21 cellular contexts compared by ENCODE assay signal in the genomic region with DNA sequence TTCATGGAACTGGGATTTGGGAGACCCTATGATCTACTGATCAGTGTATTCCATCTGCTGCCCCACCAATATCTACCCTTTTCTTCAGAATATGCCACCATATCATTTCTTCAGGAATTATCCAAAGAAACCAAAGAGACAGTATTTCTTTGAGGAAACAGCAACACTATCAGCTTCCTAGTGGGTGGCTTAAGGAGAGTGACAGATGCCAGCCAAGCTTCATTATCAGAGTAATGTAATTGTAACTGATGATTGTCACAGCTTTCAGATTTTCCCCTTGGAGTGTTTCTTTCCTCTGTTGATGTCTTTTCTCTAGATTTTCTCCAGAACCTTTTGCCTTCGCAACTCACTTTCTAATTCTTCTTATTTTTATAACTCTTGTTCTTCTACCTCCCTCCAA.
DNase-seq lines count a peak whose midpoint lies in the region; ATAC-seq and TF ChIP-seq lines count a peak whose summit lies in the region.
"Had no signal": no experiment of that assay in that cellular context is flagged by ENCODE, and none has a peak within 500 bp of the region (broad histone marks: within the 10 kb centered on the region; RNA-seq: fewer than 3 reads in every experiment).

No MANE protein-coding gene starts in this region.

- no peak for ATAC-seq in GM23338
- no peak for ATAC-seq in Right ventricle myocardium inferior
- ATAC-seq: A549, HCT116 had no signal

- H4K20me1 ChIP-seq in GM23338 (replicated peaks; ENCODE audit: insufficient read depth) (no peaks in the 10 kb centered on the region), osteoblast (ENCODE audit: insufficient read depth, low read length) (no peaks in the 10 kb centered on the region)
- H4K20me1 ChIP-seq: BLaER1 treated with 17β-estradiol and CSF1 and Interleukin-3, amounts not matched to agents 10 nM and 100 nM had no signal

- no peak overlapping the region for H3K4me2 ChIP-seq in GM23338
- no peak overlapping the region for H3K4me2 ChIP-seq in osteoblast (ENCODE audit: insufficient read depth, low read length)
- H3K4me2 ChIP-seq: A549; BLaER1 treated with 17β-estradiol and CSF1 and Interleukin-3, amounts not matched to agents 10 nM and 100 nM had no signal

- no peak overlapping the region for H3K4me3 ChIP-seq in GM23338
- no peak overlapping the region for H3K4me3 ChIP-seq in osteoblast (ENCODE audit: insufficient read depth, low read length)
- H3K4me3 ChIP-seq: A549; BLaER1 treated with 17β-estradiol and CSF1 and Interleukin-3, amounts not matched to agents 10 nM and 100 nM had no signal

- H3K4me1 ChIP-seq in GM23338 (ENCODE audit: insufficient read depth) (peaks cover 24% of the 10 kb centered on the region), osteoblast (ENCODE audit: insufficient read depth, low read length) (no peaks in the 10 kb centered on the region)
- H3K4me1 ChIP-seq: A549; BLaER1 treated with 17β-estradiol and CSF1 and Interleukin-3, amounts not matched to agents 10 nM and 100 nM had no signal

- H3K36me3 Mint-ChIP-seq in GM23338 (ENCODE audit: low read depth) (peaks cover 11% of the 10 kb centered on the region; the same call in 2 of the 3 replicates), glutamatergic neuron (ENCODE audit: unreplicated experiment) (no peaks in the 10 kb centered on the region)
- H3K36me3 Mint-ChIP-seq: CD14-positive monocyte; CD8-positive, alpha-beta memory T cell had no signal

- no peaks in the 10 kb centered on the region for H3K79me2 ChIP-seq in GM23338 (replicated peaks; ENCODE audit: insufficient read depth)
- no peaks in the 10 kb centered on the region for H3K79me2 ChIP-seq in osteoblast (ENCODE audit: insufficient read depth, low read length)

- TF ChIP-seq CTCF in GM23338 (conservative IDR thresholded peaks at IDR 0.05; ENCODE audit: low read depth in 2 of 2): no peak
- no peak for TF ChIP-seq CTCF in glutamatergic neuron (IDR thresholded peaks at IDR 0.05; ENCODE audit: partially characterized antibody, unreplicated experiment)
- TF ChIP-seq CTCF in osteoblast (IDR thresholded peaks at IDR 0.05; ENCODE audit: extremely low read depth, low read depth, low read length): no peak

- H3K9me3 Mint-ChIP-seq in GM23338 (peaks cover 4% of the 10 kb centered on the region; the same call in 1 of the 3 replicates), glutamatergic neuron (ENCODE audit: unreplicated experiment) (no peaks in the 10 kb centered on the region)
- H3K9me3 Mint-ChIP-seq: CD4-positive, alpha-beta T cell had no signal

- H3K27me3 ChIP-seq in GM23338 (ENCODE audit: insufficient read depth) (no peaks in the 10 kb centered on the region), osteoblast (ENCODE audit: insufficient read depth, low read length) (no peaks in the 10 kb centered on the region)
- H3K27me3 ChIP-seq: BE2C; BLaER1 treated with 17β-estradiol and CSF1 and Interleukin-3, amounts not matched to agents 10 nM and 100 nM had no signal

- H3K4me3 Mint-ChIP-seq in GM23338 (no peak overlapping the region), glutamatergic neuron (ENCODE audit: unreplicated experiment) (no peak overlapping the region)
- H3K4me3 Mint-ChIP-seq: CD14-positive monocyte; CD4-positive, alpha-beta T cell; CD8-positive, alpha-beta memory T cell had no signal

- H3K4me1 Mint-ChIP-seq in GM23338 (peaks cover 19% of the 10 kb centered on the region), glutamatergic neuron (ENCODE audit: low read depth, unreplicated experiment) (no peaks in the 10 kb centered on the region)
- H3K4me1 Mint-ChIP-seq: CD14-positive monocyte; CD8-positive, alpha-beta memory T cell had no signal

- H3F3A ChIP-seq in GM23338 (replicated peaks; ENCODE audit: low read depth): no peaks in the 10 kb centered on the region

- no peak overlapping the region for H2AFZ ChIP-seq in GM23338
- no peak overlapping the region for H2AFZ ChIP-seq in osteoblast (ENCODE audit: low read length)

- H3K9me3 ChIP-seq in osteoblast (ENCODE audit: low read depth, low read length): peaks cover 3% of the 10 kb centered on the region
- H3K9me3 ChIP-seq: A549; BE2C; BLaER1 treated with 17β-estradiol and CSF1 and Interleukin-3, amounts not matched to agents 10 nM and 100 nM had no signal

- H3K36me3 ChIP-seq in GM23338 (ENCODE audit: insufficient read depth) (no peaks in the 10 kb centered on the region), osteoblast (ENCODE audit: insufficient read depth, low read length) (no peaks in the 10 kb centered on the region)
- H3K36me3 ChIP-seq: BE2C; BLaER1 treated with 17β-estradiol and CSF1 and Interleukin-3, amounts not matched to agents 10 nM and 100 nM had no signal

- H3K27ac Mint-ChIP-seq in GM23338 (peak overlapping the region; percentile 75), glutamatergic neuron (ENCODE audit: unreplicated experiment) (peak overlapping the region; percentile 20)
- H3K27ac Mint-ChIP-seq: CD14-positive monocyte; CD4-positive, alpha-beta T cell; CD8-positive, alpha-beta memory T cell had no signal

- intact Hi-C loops in Right ventricle myocardium inferior (cut with DNase I): no loop called here

- no peaks in the 10 kb centered on the region for H3K27me3 Mint-ChIP-seq in GM23338 (ENCODE audit: insufficient read depth, low read depth, poor library complexity)
- no peaks in the 10 kb centered on the region for H3K27me3 Mint-ChIP-seq in glutamatergic neuron (ENCODE audit: unreplicated experiment)
- H3K27me3 Mint-ChIP-seq: CD4-positive, alpha-beta T cell had no signal

- DNase-seq in GM23338 (ENCODE audit: low spot score) (no peak), NCI-H82 (lab: John Stamatoyannopoulos, UW) (peak; percentile 78), glutamatergic neuron (no peak), osteoblast (ENCODE audit: insufficient read length, low spot score, missing footprints) (peak; percentile 9), HuH-7 (ENCODE audit: low spot score) (no peak), Right ventricle myocardium inferior (ENCODE audit: missing footprints) (no peak)
- DNase-seq in activated CD4-positive, alpha-beta T cell treated with anti-CD3 and anti-CD28 coated beads, Interleukin-2, amount 50 U/mL, for 4 hours: no peak
- DNase-seq: 8988T; ACHN; AML-193; BE2C; CD4-positive, alpha-beta T cell; CD8-positive, alpha-beta memory T cell; DMS 273 treated with DMSO at 0.1 percent for 48 hours; DMS79 treated with DMSO at 0.1 percent for 48 hours; GF-D8; H7 had no signal

- H3K27ac ChIP-seq in GM23338 (ENCODE audit: low read depth): no peak overlapping the region
- H3K27ac ChIP-seq in osteoblast (ENCODE audit: low read depth, low read length): no peak overlapping the region
- H3K27ac ChIP-seq: A549; BLaER1 treated with 17β-estradiol and CSF1 and Interleukin-3, amounts not matched to agents 10 nM and 100 nM had no signal

- peaks cover 12% of the 10 kb centered on the region; the same call in 1 of the 2 replicates for H3K9me2 ChIP-seq in GM23338 (ENCODE audit: insufficient read depth)

Comparison
In these comparisons a context has a peak if more than half of its experiments do, and no peak if none do; other contexts are left out.
1. DNase-seq: peak in NCI-H82 (single experiment) and osteoblast (single experiment); none in GM23338 (single experiment), glutamatergic neuron (single experiment), HuH-7 (single experiment), activated CD4-positive, alpha-beta T cell treated with anti-CD3 and anti-CD28 coated beads, Interleukin-2, amount 50 U/mL, for 4 hours (0 of 2) and Right ventricle myocardium inferior (single experiment).